Comparison of ENCODE assay signal across 10 cellular contexts in genomic region chr12:77531912-77532311, GRCh38.
"Had no signal": no experiment of that assay in that cellular context is flagged by ENCODE, and none has a peak within 500 bp of the region (broad histone marks: within the 10 kb centered on the region; RNA-seq: fewer than 3 reads in every experiment).

No MANE protein-coding gene starts in this region.

- H3K4me3 ChIP-seq: GM23248, HAP-1, K562 had no signal

- H3K9me3 Mint-ChIP-seq: HFFc6 had no signal

- FAIRE-seq: HTR-8/SVneo, K562 had no signal

- H3K27ac Mint-ChIP-seq: HFFc6 had no signal

- ATAC-seq: HCT116, K562 had no signal

- DNase-seq: GM23248, GOT3, H7, HFFc6, IMR-90, KG1 had no signal

- H3K4me3 Mint-ChIP-seq: HFFc6 had no signal
